1 cellular context compared by ENCODE assay signal in genomic region chr20:36835453-36836198, GRCh38.
TF ChIP-seq lines count a peak whose summit lies in the region.

No MANE protein-coding gene starts in this region.

TF ChIP-seq in HEK293, 187 proteins besides CTCF, POLR2A, EP300 and RAD21 (continued from another document):
- no peak for TF ChIP-seq PRDM2 (tag by site-specific recombination; IDR thresholded peaks at IDR 0.05; ENCODE audit: borderline replicate concordance)
- 0 out of 2 replicates have a peak, but pooled peaks have one; percentile 29 for TF ChIP-seq KLF9 (tag by site-specific recombination; IDR thresholded peaks at IDR 0.05; ENCODE audit: low read depth)
- TF ChIP-seq ZNF843 (tag by site-specific recombination; IDR thresholded peaks at IDR 0.05): no peak
- no peak for TF ChIP-seq ZNF366 (tag by site-specific recombination; conservative IDR thresholded peaks at IDR 0.05)
- TF ChIP-seq ZNF335 (tag by site-specific recombination; conservative IDR thresholded peaks at IDR 0.05): peak; percentile 52
- TF ChIP-seq ZNF24 (tag by site-specific recombination; IDR thresholded peaks at IDR 0.05): no peak
- TF ChIP-seq ZNF350 (tag by site-specific recombination; IDR thresholded peaks at IDR 0.05): no peak
- peak; percentile 56; the same call in 1 of the 2 replicates for TF ChIP-seq ZBTB17 (tag by site-specific recombination; IDR thresholded peaks at IDR 0.05)
- TF ChIP-seq KLF10 (tag by site-specific recombination; IDR thresholded peaks at IDR 0.05): peak; percentile 59; the same call in 1 of the 2 replicates
- no peak for TF ChIP-seq ZNF610 (tag by site-specific recombination; IDR thresholded peaks at IDR 0.05; ENCODE audit: borderline replicate concordance)
- no peak for TF ChIP-seq ZNF449 (tag by site-specific recombination; IDR thresholded peaks at IDR 0.05)
